ENCODE assay signal across 1 cellular context in genomic region chr19:55279773-55280643, GRCh38.
A peak's percentile ranks its signal among the peaks of the same experiment; 100 is the strongest.
TF ChIP-seq lines count a peak whose summit lies in the region.

TSS of gene HSPBP1 (minus strand) at chr19:55280110. CDS start at chr19:55279608, 502 bp downstream.

TF ChIP-seq in HEK293, 187 proteins besides CTCF, POLR2A, EP300 and RAD21 (continued from another document and continues in another):
- peak; percentile 96 for TF ChIP-seq ZNF639 (tag by site-specific recombination; IDR thresholded peaks at IDR 0.05)
- no peak for TF ChIP-seq ZNF670 (tag by site-specific recombination; IDR thresholded peaks at IDR 0.05; ENCODE audit: low read depth)
- no peak; the same call in 1 of the 2 replicates for TF ChIP-seq FEZF1 (tag by site-specific recombination; IDR thresholded peaks at IDR 0.05)
- no peak for TF ChIP-seq ZNF596 (tag by site-specific recombination; IDR thresholded peaks at IDR 0.05)
- no peak for TF ChIP-seq ZNF175 (tag by site-specific recombination; IDR thresholded peaks at IDR 0.05)
- no peak for TF ChIP-seq ZSCAN16 (tag by site-specific recombination; IDR thresholded peaks at IDR 0.05)
- TF ChIP-seq SP2 (tag by site-specific recombination; IDR thresholded peaks at IDR 0.05) = peak; percentile 94
- TF ChIP-seq KLF17 (tag by site-specific recombination; IDR thresholded peaks at IDR 0.05) = peak; percentile 53; the same call in 1 of the 2 replicates
- TF ChIP-seq ZNF645 (tag by site-specific recombination; IDR thresholded peaks at IDR 0.05) = no peak
- no peak for TF ChIP-seq PRDM2 (tag by site-specific recombination; IDR thresholded peaks at IDR 0.05; ENCODE audit: borderline replicate concordance)
- TF ChIP-seq KLF10 (tag by site-specific recombination; IDR thresholded peaks at IDR 0.05) = peak; percentile 83
- TF ChIP-seq ZNF580 (tag by site-specific recombination; IDR thresholded peaks at IDR 0.05) = peak; percentile 99
- peak; percentile 49; the same call in 1 of the 2 replicates for TF ChIP-seq GLI4 (tag by site-specific recombination; IDR thresholded peaks at IDR 0.05)
- no peak for TF ChIP-seq ZNF423 (tag by site-specific recombination; IDR thresholded peaks at IDR 0.05)
- TF ChIP-seq ZNF837 (tag by site-specific recombination; IDR thresholded peaks at IDR 0.05) = no peak
- no peak for TF ChIP-seq ZNF658 (tag by site-specific recombination; IDR thresholded peaks at IDR 0.05)
- no peak for TF ChIP-seq ZNF16 (tag by site-specific recombination; IDR thresholded peaks at IDR 0.05; ENCODE audit: low read depth)
- TF ChIP-seq ZSCAN18 (tag by site-specific recombination; IDR thresholded peaks at IDR 0.05) = no peak
- no peak for TF ChIP-seq MZF1 (tag by site-specific recombination; IDR thresholded peaks at IDR 0.05; ENCODE audit: borderline replicate concordance)
- no peak for TF ChIP-seq ZBTB6 (tag by site-specific recombination; IDR thresholded peaks at IDR 0.05)
- TF ChIP-seq KLF1 (tag by site-specific recombination; IDR thresholded peaks at IDR 0.05) = peak; percentile 84
- no peak for TF ChIP-seq ZNF174 (tag by site-specific recombination; IDR thresholded peaks at IDR 0.05)
- TF ChIP-seq ZFP41 (tag by site-specific recombination; IDR thresholded peaks at IDR 0.05; ENCODE audit: borderline replicate concordance) = no peak
- no peak for TF ChIP-seq HOXA7 (CRISPR knock-in tag; IDR thresholded peaks at IDR 0.05; ENCODE audit: borderline replicate concordance)
- no peak for TF ChIP-seq ZNF623 (tag by site-specific recombination; IDR thresholded peaks at IDR 0.05)
- TF ChIP-seq ZNF184 (tag by site-specific recombination; IDR thresholded peaks at IDR 0.05) = no peak
- peak; percentile 82 for TF ChIP-seq SCRT2 (tag by site-specific recombination; IDR thresholded peaks at IDR 0.05)
- TF ChIP-seq ZBTB11 (tag by site-specific recombination; conservative IDR thresholded peaks at IDR 0.05; ENCODE audit: low read depth) = peak; percentile 99
- no peak for TF ChIP-seq ZNF146 (tag by site-specific recombination; IDR thresholded peaks at IDR 0.05)
- TF ChIP-seq ZSCAN30 (tag by site-specific recombination; IDR thresholded peaks at IDR 0.05) = no peak
- no peak for TF ChIP-seq ZNF677 (tag by site-specific recombination; IDR thresholded peaks at IDR 0.05)
- TF ChIP-seq ZNF510 (tag by site-specific recombination; IDR thresholded peaks at IDR 0.05; ENCODE audit: insufficient replicate concordance) = no peak
- TF ChIP-seq PRDM10 (tag by site-specific recombination; IDR thresholded peaks at IDR 0.05) = peak; percentile 92
- TF ChIP-seq ZNF707 (tag by site-specific recombination; IDR thresholded peaks at IDR 0.05) = no peak
- TF ChIP-seq ZNF558 (tag by site-specific recombination; IDR thresholded peaks at IDR 0.05) = no peak
- no peak for TF ChIP-seq BCL6B (tag by site-specific recombination; IDR thresholded peaks at IDR 0.05)
- peak; percentile 46; the same call in 1 of the 2 replicates for TF ChIP-seq ZNF10 (tag by site-specific recombination; IDR thresholded peaks at IDR 0.05)
- no peak for TF ChIP-seq ZNF549 (tag by site-specific recombination; IDR thresholded peaks at IDR 0.05)
- no peak for TF ChIP-seq ZNF654 (tag by site-specific recombination; IDR thresholded peaks at IDR 0.05; ENCODE audit: low read depth)
- TF ChIP-seq ZNF544 (tag by site-specific recombination; IDR thresholded peaks at IDR 0.05) = no peak
- no peak for TF ChIP-seq ZNF266 (tag by site-specific recombination; IDR thresholded peaks at IDR 0.05; ENCODE audit: low read depth)
